Comparison of ENCODE assay signal across 1 cellular context in genomic region chr15:66071621-66072295, GRCh38.
TF ChIP-seq lines count a peak whose summit lies in the region.

No MANE protein-coding gene starts in this region.

TF ChIP-seq in GM23338, 12 proteins besides CTCF, POLR2A, EP300 and RAD21 (continued from another document):
- TF ChIP-seq, protein P1, sequence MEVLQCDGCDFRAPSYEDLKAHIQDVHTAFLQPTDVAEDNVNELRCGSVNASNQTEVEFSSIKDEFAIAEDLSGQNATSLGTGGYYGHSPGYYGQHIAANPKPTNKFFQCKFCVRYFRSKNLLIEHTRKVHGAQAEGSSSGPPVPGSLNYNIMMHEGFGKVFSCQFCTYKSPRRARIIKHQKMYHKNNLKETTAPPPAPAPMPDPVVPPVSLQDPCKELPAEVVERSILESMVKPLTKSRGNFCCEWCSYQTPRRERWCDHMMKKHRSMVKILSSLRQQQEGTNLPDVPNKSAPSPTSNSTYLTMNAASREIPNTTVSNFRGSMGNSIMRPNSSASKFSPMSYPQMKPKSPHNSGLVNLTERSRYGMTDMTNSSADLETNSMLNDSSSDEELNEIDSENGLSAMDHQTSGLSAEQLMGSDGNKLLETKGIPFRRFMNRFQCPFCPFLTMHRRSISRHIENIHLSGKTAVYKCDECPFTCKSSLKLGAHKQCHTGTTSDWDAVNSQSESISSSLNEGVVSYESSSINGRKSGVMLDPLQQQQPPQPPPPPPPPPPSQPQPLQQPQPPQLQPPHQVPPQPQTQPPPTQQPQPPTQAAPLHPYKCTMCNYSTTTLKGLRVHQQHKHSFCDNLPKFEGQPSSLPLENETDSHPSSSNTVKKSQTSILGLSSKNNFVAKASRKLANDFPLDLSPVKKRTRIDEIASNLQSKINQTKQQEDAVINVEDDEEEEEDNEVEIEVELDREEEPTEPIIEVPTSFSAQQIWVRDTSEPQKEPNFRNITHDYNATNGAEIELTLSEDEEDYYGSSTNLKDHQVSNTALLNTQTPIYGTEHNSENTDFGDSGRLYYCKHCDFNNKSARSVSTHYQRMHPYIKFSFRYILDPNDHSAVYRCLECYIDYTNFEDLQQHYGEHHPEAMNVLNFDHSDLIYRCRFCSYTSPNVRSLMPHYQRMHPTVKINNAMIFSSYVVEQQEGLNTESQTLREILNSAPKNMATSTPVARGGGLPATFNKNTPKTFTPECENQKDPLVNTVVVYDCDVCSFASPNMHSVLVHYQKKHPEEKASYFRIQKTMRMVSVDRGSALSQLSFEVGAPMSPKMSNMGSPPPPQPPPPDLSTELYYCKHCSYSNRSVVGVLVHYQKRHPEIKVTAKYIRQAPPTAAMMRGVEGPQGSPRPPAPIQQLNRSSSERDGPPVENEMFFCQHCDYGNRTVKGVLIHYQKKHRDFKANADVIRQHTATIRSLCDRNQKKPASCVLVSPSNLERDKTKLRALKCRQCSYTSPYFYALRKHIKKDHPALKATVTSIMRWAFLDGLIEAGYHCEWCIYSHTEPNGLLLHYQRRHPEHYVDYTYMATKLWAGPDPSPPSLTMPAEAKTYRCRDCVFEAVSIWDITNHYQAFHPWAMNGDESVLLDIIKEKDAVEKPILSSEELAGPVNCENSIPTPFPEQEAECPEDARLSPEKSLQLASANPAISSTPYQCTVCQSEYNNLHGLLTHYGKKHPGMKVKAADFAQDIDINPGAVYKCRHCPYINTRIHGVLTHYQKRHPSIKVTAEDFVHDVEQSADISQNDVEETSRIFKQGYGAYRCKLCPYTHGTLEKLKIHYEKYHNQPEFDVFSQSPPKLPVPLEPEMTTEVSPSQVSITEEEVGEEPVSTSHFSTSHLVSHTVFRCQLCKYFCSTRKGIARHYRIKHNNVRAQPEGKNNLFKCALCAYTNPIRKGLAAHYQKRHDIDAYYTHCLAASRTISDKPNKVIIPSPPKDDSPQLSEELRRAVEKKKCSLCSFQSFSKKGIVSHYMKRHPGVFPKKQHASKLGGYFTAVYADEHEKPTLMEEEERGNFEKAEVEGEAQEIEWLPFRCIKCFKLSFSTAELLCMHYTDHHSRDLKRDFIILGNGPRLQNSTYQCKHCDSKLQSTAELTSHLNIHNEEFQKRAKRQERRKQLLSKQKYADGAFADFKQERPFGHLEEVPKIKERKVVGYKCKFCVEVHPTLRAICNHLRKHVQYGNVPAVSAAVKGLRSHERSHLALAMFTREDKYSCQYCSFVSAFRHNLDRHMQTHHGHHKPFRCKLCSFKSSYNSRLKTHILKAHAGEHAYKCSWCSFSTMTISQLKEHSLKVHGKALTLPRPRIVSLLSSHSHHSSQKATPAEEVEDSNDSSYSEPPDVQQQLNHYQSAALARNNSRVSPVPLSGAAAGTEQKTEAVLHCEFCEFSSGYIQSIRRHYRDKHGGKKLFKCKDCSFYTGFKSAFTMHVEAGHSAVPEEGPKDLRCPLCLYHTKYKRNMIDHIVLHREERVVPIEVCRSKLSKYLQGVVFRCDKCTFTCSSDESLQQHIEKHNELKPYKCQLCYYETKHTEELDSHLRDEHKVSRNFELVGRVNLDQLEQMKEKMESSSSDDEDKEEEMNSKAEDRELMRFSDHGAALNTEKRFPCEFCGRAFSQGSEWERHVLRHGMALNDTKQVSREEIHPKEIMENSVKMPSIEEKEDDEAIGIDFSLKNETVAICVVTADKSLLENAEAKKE (CRISPR knock-in tag; IDR thresholded peaks at IDR 0.05) = no peak
- TF ChIP-seq, protein P2, sequence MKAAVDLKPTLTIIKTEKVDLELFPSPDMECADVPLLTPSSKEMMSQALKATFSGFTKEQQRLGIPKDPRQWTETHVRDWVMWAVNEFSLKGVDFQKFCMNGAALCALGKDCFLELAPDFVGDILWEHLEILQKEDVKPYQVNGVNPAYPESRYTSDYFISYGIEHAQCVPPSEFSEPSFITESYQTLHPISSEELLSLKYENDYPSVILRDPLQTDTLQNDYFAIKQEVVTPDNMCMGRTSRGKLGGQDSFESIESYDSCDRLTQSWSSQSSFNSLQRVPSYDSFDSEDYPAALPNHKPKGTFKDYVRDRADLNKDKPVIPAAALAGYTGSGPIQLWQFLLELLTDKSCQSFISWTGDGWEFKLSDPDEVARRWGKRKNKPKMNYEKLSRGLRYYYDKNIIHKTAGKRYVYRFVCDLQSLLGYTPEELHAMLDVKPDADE (IDR thresholded peaks at IDR 0.05) = no peak
- TF ChIP-seq STAT1 (IDR thresholded peaks at IDR 0.05; ENCODE audit: unreplicated experiment) = no peak
- no peak for TF ChIP-seq ZNF114 (CRISPR knock-in tag; IDR thresholded peaks at IDR 0.05)
- no peak for TF ChIP-seq NANOG (IDR thresholded peaks at IDR 0.05; ENCODE audit: borderline replicate concordance)
- no peak for TF ChIP-seq POLR2AphosphoS5 (IDR thresholded peaks at IDR 0.05; ENCODE audit: low read depth)
- TF ChIP-seq, protein P3, sequence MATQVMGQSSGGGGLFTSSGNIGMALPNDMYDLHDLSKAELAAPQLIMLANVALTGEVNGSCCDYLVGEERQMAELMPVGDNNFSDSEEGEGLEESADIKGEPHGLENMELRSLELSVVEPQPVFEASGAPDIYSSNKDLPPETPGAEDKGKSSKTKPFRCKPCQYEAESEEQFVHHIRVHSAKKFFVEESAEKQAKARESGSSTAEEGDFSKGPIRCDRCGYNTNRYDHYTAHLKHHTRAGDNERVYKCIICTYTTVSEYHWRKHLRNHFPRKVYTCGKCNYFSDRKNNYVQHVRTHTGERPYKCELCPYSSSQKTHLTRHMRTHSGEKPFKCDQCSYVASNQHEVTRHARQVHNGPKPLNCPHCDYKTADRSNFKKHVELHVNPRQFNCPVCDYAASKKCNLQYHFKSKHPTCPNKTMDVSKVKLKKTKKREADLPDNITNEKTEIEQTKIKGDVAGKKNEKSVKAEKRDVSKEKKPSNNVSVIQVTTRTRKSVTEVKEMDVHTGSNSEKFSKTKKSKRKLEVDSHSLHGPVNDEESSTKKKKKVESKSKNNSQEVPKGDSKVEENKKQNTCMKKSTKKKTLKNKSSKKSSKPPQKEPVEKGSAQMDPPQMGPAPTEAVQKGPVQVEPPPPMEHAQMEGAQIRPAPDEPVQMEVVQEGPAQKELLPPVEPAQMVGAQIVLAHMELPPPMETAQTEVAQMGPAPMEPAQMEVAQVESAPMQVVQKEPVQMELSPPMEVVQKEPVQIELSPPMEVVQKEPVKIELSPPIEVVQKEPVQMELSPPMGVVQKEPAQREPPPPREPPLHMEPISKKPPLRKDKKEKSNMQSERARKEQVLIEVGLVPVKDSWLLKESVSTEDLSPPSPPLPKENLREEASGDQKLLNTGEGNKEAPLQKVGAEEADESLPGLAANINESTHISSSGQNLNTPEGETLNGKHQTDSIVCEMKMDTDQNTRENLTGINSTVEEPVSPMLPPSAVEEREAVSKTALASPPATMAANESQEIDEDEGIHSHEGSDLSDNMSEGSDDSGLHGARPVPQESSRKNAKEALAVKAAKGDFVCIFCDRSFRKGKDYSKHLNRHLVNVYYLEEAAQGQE (IDR thresholded peaks at IDR 0.05; ENCODE audit: unreplicated experiment) = no peak
- TF ChIP-seq EZH2 (IDR thresholded peaks at IDR 0.05; ENCODE audit: low read depth, unreplicated experiment) = no peak
- TF ChIP-seq JUNB (IDR thresholded peaks at IDR 0.05; ENCODE audit: unreplicated experiment) = no peak
- no peak for TF ChIP-seq CREB1 (CRISPR knock-in tag; IDR thresholded peaks at IDR 0.05; ENCODE audit: low read depth)
